ENCODE assay signal across 9 cellular contexts in the genomic region with DNA sequence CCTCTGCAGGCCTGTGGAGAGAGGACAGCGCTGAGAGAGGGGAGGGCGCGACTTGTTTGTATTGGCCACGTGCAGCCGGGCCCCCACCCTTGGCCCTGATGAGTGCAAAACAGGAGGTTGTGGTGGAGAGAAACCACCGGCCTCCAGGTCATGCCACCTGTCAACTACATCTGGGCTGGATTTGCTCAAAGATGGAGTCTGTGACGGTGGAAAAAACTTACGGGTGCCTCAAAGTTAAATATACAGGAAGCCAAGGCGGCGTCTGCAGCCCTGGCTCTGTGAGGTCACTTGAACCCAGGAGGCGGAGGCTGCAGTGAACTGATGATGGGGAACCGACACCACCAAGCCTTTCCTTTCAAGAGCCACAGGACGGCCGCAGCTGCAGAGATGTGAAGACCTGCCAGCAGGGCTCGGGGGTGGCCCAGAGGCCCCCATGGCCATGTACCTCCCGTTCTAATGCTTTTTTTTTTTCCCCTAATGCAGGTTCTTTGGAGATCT. TPM values are rescaled to one million over a fixed set of nuclear protein-coding genes. Genes with fewer than 3 reads are reported as not detected.
DNase-seq lines count a peak whose midpoint lies in the region; ATAC-seq and TF ChIP-seq lines count a peak whose summit lies in the region.
"Had no signal": no experiment of that assay in that cellular context is flagged by ENCODE, and none has a peak within 500 bp of the region (broad histone marks: within the 10 kb centered on the region; RNA-seq: fewer than 3 reads in every experiment).

No MANE protein-coding gene starts in this region.

- peak overlapping the region; percentile 42 for H3K4me3 ChIP-seq in CD8-positive, alpha-beta T cell (ENCODE audit: low read depth, low read length)
- H3K4me3 ChIP-seq in OCI-LY1 (ENCODE audit: low read depth, low read length, poor library complexity, severe bottlenecking) (peak overlapping the region; percentile 34), H7 (ENCODE audit: insufficient read depth, low read depth, low read length) (no peak overlapping the region)

- H3K36me3 Mint-ChIP-seq in CD8-positive, alpha-beta T cell: no peaks in the 10 kb centered on the region

- H3K27ac Mint-ChIP-seq in CD8-positive, alpha-beta T cell: peak overlapping the region; percentile 74

- H3K9me3 Mint-ChIP-seq in CD8-positive, alpha-beta T cell: no peaks in the 10 kb centered on the region

- no peaks in the 10 kb centered on the region for H3K36me3 ChIP-seq in CD8-positive, alpha-beta T cell (ENCODE audit: insufficient read depth, low read length)
- H3K36me3 ChIP-seq in OCI-LY1 (ENCODE audit: insufficient read depth, low read length) (no peaks in the 10 kb centered on the region), H7 (replicated peaks; ENCODE audit: control insufficient read depth, insufficient read depth, low read length) (no peaks in the 10 kb centered on the region)

- no peaks in the 10 kb centered on the region for H3K79me2 ChIP-seq in OCI-LY1 (ENCODE audit: insufficient read depth, low read length)

- H4K20me1 ChIP-seq in OCI-LY1 (ENCODE audit: insufficient read depth, low read length): no peaks in the 10 kb centered on the region

- TF ChIP-seq CTCF in CD8-positive, alpha-beta T cell (IDR thresholded peaks at IDR 0.05): no peak
- TF ChIP-seq CTCF in OCI-LY1 (IDR thresholded peaks at IDR 0.05; ENCODE audit: low read length): no peak

- no peaks in the 10 kb centered on the region for H3K9me2 ChIP-seq in OCI-LY1 (ENCODE audit: low read depth, low read length)

- POLR2A ChIA-PET in CD8-positive, alpha-beta T cell (lab: Charles Lee): interaction anchor here (0.7 to 1.1 kb wide), 2 partner anchors 15 to 37 kb away, joined by 3 to 6 read pairs; no protein-coding TSS in a partner anchor

- no peak overlapping the region for H2AFZ ChIP-seq in OCI-LY1 (ENCODE audit: low read length)

- peak; percentile 90 for ATAC-seq in CD8-positive, alpha-beta T cell
- ATAC-seq in GM21529 (IDR thresholded peaks at IDR 0.05; ENCODE audit: unreplicated experiment) (peak; percentile 79), GM18519 (IDR thresholded peaks at IDR 0.05; ENCODE audit: low FRiP score, unreplicated experiment) (no peak)

- peaks cover 42% of the 10 kb centered on the region for H3K4me1 Mint-ChIP-seq in CD8-positive, alpha-beta T cell (ENCODE audit: low read depth)

- H3K4me2 ChIP-seq in OCI-LY1 (ENCODE audit: low read length): peak overlapping the region; percentile 44

- intact Hi-C loops in CD8-positive, alpha-beta T cell (cut with DNase I, micrococcal nuclease): loop anchor here in 1 of 2 experiments (2.0 kb wide), 3 partner anchors 16 to 64 kb away; a partner anchor contains a TSS

- no peaks in the 10 kb centered on the region for H3K27me3 Mint-ChIP-seq in CD8-positive, alpha-beta T cell (ENCODE audit: low read depth)

- peaks cover 30% of the 10 kb centered on the region for H3K4me1 ChIP-seq in CD8-positive, alpha-beta T cell (ENCODE audit: insufficient read depth, low read length)
- peaks cover 38% of the 10 kb centered on the region for H3K4me1 ChIP-seq in OCI-LY1 (ENCODE audit: insufficient read depth, low read length, severe bottlenecking)

- H3K9ac ChIP-seq in OCI-LY1 (ENCODE audit: low read length): no peak overlapping the region; the same call in 1 of the 2 replicates

- CTCF ChIA-PET in CD8-positive, alpha-beta T cell (lab: Charles Lee): interaction anchor here (1.9 to 2.8 kb wide), 2 partner anchors 17 to 76 kb away, joined by 7 read pairs; no protein-coding TSS in a partner anchor

- peak overlapping the region; percentile 43 for H3K27ac ChIP-seq in CD8-positive, alpha-beta T cell (ENCODE audit: low read depth, low read length)
- peak overlapping the region; percentile 88 for H3K27ac ChIP-seq in OCI-LY1 (ENCODE audit: low read depth, low read length, poor library complexity, severe bottlenecking)

- H3F3A ChIP-seq in OCI-LY1 (ENCODE audit: insufficient read depth, low read length): peaks cover 9% of the 10 kb centered on the region

- H3K27me3 ChIP-seq in CD8-positive, alpha-beta T cell (ENCODE audit: insufficient read depth, low read length): no peaks in the 10 kb centered on the region
- H3K27me3 ChIP-seq in OCI-LY1 (ENCODE audit: insufficient read depth, low read length): no peaks in the 10 kb centered on the region
- H3K27me3 ChIP-seq in H7 (ENCODE audit: control insufficient read depth, insufficient read depth, low read length): no peaks in the 10 kb centered on the region

- peak overlapping the region; percentile 77 for H3K4me3 Mint-ChIP-seq in CD8-positive, alpha-beta T cell

- peak; percentile 12 to 84 (median 57) for DNase-seq in CD8-positive, alpha-beta T cell
- peak; percentile 72 for DNase-seq in central memory CD4-positive, alpha-beta T cell
- DNase-seq in H7 (no peak), DMS153 treated with DMSO at 0.1 percent for 48 hours (lab: John Stamatoyannopoulos, UW; ENCODE audit: unreplicated experiment) (no peak), AG08395 (ENCODE audit: low spot score) (no peak)
- DNase-seq: NCI-H524 had no signal

- no peaks in the 10 kb centered on the region for H3K9me3 ChIP-seq in CD8-positive, alpha-beta T cell (ENCODE audit: low read length)
- H3K9me3 ChIP-seq in OCI-LY1 (ENCODE audit: low read length): no peaks in the 10 kb centered on the region

RNA-seq across cellular contexts. Expression of a gene that starts 15.6 kb away (rescaled TPM):
- total RNA-seq in CD8-positive, alpha-beta T cell: 1 to 10 TPM; 2.3 to 3.5 TPM
- 4.1 and 7.2 TPM in 2 replicates for total RNA-seq in H7 (2014; rRNA removed; shearing (Covaris generic))

RNA-seq across cellular contexts. Expression of a gene that starts 46.5 kb away (rescaled TPM):
- 1 to 10 TPM in 1 of 2 experiments, under 1 TPM in 1; 0.58 to 1.0 TPM for total RNA-seq in CD8-positive, alpha-beta T cell
- total RNA-seq in H7 (2014; rRNA removed; shearing (Covaris generic)): 25.6 and 25.9 TPM in 2 replicates

Comparison
In these comparisons a context has a peak if more than half of its experiments do, and no peak if none do; other contexts are left out.
1. DNase-seq: peak in CD8-positive, alpha-beta T cell (7 of 7) and central memory CD4-positive, alpha-beta T cell (single experiment); none in H7 (single experiment), DMS153 treated with DMSO at 0.1 percent for 48 hours (single experiment) and AG08395 (single experiment).
2. RNA of a gene that starts 46.5 kb away (total RNA-seq): 25.6 to 25.9 TPM in H7; 0.58 to 1.0 TPM in CD8-positive, alpha-beta T cell; every median in the first group is over 10 times any median in the second.